2 cellular contexts compared by ENCODE assay signal in genomic region chr6:168715643-168716481, GRCh38.
TF ChIP-seq lines count a peak whose summit lies in the region.

No MANE protein-coding gene starts in this region.

TF ChIP-seq in HepG2, 621 proteins besides CTCF, POLR2A, EP300 and RAD21 (continued from another document and continues in another):
- TF ChIP-seq, protein P1, sequence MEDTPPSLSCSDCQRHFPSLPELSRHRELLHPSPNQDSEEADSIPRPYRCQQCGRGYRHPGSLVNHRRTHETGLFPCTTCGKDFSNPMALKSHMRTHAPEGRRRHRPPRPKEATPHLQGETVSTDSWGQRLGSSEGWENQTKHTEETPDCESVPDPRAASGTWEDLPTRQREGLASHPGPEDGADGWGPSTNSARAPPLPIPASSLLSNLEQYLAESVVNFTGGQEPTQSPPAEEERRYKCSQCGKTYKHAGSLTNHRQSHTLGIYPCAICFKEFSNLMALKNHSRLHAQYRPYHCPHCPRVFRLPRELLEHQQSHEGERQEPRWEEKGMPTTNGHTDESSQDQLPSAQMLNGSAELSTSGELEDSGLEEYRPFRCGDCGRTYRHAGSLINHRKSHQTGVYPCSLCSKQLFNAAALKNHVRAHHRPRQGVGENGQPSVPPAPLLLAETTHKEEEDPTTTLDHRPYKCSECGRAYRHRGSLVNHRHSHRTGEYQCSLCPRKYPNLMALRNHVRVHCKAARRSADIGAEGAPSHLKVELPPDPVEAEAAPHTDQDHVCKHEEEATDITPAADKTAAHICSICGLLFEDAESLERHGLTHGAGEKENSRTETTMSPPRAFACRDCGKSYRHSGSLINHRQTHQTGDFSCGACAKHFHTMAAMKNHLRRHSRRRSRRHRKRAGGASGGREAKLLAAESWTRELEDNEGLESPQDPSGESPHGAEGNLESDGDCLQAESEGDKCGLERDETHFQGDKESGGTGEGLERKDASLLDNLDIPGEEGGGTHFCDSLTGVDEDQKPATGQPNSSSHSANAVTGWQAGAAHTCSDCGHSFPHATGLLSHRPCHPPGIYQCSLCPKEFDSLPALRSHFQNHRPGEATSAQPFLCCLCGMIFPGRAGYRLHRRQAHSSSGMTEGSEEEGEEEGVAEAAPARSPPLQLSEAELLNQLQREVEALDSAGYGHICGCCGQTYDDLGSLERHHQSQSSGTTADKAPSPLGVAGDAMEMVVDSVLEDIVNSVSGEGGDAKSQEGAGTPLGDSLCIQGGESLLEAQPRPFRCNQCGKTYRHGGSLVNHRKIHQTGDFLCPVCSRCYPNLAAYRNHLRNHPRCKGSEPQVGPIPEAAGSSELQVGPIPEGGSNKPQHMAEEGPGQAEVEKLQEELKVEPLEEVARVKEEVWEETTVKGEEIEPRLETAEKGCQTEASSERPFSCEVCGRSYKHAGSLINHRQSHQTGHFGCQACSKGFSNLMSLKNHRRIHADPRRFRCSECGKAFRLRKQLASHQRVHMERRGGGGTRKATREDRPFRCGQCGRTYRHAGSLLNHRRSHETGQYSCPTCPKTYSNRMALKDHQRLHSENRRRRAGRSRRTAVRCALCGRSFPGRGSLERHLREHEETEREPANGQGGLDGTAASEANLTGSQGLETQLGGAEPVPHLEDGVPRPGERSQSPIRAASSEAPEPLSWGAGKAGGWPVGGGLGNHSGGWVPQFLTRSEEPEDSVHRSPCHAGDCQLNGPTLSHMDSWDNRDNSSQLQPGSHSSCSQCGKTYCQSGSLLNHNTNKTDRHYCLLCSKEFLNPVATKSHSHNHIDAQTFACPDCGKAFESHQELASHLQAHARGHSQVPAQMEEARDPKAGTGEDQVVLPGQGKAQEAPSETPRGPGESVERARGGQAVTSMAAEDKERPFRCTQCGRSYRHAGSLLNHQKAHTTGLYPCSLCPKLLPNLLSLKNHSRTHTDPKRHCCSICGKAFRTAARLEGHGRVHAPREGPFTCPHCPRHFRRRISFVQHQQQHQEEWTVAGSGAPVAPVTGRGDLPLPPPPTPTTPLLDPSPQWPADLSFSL (CRISPR knock-in tag; IDR thresholded peaks at IDR 0.05), result no peak
- TF ChIP-seq FOXA1 (IDR thresholded peaks at IDR 0.05), result peak; percentile 35; the same call in 1 of the 2 replicates
- TF ChIP-seq FOXA1 (CRISPR knock-in tag; IDR thresholded peaks at IDR 0.05), result no peak
- no peak for TF ChIP-seq ZNF20 (CRISPR knock-in tag; IDR thresholded peaks at IDR 0.05)
- TF ChIP-seq CCAR2 (optimal IDR thresholded peaks at IDR 0.05; ENCODE audit: low read depth, low read length), result no peak
- peak; percentile 1; the same call in 1 of the 2 replicates for TF ChIP-seq ATF7 (IDR thresholded peaks at IDR 0.05)
- no peak for TF ChIP-seq ATF7 (CRISPR knock-in tag; IDR thresholded peaks at IDR 0.05)
- no peak for TF ChIP-seq ZNF674 (CRISPR knock-in tag; IDR thresholded peaks at IDR 0.05; ENCODE audit: low read depth)
- TF ChIP-seq ZNF124 (CRISPR knock-in tag; IDR thresholded peaks at IDR 0.05), result no peak
- TF ChIP-seq ZNF678 (CRISPR knock-in tag; IDR thresholded peaks at IDR 0.05), result no peak
- TF ChIP-seq, protein P2, sequence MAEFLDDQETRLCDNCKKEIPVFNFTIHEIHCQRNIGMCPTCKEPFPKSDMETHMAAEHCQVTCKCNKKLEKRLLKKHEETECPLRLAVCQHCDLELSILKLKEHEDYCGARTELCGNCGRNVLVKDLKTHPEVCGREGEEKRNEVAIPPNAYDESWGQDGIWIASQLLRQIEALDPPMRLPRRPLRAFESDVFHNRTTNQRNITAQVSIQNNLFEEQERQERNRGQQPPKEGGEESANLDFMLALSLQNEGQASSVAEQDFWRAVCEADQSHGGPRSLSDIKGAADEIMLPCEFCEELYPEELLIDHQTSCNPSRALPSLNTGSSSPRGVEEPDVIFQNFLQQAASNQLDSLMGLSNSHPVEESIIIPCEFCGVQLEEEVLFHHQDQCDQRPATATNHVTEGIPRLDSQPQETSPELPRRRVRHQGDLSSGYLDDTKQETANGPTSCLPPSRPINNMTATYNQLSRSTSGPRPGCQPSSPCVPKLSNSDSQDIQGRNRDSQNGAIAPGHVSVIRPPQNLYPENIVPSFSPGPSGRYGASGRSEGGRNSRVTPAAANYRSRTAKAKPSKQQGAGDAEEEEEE (CRISPR knock-in tag; IDR thresholded peaks at IDR 0.05; ENCODE audit: borderline replicate concordance), result no peak
- TF ChIP-seq FOXK2 (IDR thresholded peaks at IDR 0.05), result peak; percentile 48
- no peak for TF ChIP-seq CHD4 (IDR thresholded peaks at IDR 0.05; ENCODE audit: borderline replicate concordance, low read length)
- no peak for TF ChIP-seq IKZF4 (CRISPR knock-in tag; IDR thresholded peaks at IDR 0.05; ENCODE audit: borderline replicate concordance, low read depth, not compliant biosample characterization)
- TF ChIP-seq RFX5 (IDR thresholded peaks at IDR 0.05; ENCODE audit: low read depth, low read length), result no peak

TF ChIP-seq in GM23338, 12 proteins besides CTCF, POLR2A, EP300 and RAD21 (continued from another document):
- TF ChIP-seq, protein P3, sequence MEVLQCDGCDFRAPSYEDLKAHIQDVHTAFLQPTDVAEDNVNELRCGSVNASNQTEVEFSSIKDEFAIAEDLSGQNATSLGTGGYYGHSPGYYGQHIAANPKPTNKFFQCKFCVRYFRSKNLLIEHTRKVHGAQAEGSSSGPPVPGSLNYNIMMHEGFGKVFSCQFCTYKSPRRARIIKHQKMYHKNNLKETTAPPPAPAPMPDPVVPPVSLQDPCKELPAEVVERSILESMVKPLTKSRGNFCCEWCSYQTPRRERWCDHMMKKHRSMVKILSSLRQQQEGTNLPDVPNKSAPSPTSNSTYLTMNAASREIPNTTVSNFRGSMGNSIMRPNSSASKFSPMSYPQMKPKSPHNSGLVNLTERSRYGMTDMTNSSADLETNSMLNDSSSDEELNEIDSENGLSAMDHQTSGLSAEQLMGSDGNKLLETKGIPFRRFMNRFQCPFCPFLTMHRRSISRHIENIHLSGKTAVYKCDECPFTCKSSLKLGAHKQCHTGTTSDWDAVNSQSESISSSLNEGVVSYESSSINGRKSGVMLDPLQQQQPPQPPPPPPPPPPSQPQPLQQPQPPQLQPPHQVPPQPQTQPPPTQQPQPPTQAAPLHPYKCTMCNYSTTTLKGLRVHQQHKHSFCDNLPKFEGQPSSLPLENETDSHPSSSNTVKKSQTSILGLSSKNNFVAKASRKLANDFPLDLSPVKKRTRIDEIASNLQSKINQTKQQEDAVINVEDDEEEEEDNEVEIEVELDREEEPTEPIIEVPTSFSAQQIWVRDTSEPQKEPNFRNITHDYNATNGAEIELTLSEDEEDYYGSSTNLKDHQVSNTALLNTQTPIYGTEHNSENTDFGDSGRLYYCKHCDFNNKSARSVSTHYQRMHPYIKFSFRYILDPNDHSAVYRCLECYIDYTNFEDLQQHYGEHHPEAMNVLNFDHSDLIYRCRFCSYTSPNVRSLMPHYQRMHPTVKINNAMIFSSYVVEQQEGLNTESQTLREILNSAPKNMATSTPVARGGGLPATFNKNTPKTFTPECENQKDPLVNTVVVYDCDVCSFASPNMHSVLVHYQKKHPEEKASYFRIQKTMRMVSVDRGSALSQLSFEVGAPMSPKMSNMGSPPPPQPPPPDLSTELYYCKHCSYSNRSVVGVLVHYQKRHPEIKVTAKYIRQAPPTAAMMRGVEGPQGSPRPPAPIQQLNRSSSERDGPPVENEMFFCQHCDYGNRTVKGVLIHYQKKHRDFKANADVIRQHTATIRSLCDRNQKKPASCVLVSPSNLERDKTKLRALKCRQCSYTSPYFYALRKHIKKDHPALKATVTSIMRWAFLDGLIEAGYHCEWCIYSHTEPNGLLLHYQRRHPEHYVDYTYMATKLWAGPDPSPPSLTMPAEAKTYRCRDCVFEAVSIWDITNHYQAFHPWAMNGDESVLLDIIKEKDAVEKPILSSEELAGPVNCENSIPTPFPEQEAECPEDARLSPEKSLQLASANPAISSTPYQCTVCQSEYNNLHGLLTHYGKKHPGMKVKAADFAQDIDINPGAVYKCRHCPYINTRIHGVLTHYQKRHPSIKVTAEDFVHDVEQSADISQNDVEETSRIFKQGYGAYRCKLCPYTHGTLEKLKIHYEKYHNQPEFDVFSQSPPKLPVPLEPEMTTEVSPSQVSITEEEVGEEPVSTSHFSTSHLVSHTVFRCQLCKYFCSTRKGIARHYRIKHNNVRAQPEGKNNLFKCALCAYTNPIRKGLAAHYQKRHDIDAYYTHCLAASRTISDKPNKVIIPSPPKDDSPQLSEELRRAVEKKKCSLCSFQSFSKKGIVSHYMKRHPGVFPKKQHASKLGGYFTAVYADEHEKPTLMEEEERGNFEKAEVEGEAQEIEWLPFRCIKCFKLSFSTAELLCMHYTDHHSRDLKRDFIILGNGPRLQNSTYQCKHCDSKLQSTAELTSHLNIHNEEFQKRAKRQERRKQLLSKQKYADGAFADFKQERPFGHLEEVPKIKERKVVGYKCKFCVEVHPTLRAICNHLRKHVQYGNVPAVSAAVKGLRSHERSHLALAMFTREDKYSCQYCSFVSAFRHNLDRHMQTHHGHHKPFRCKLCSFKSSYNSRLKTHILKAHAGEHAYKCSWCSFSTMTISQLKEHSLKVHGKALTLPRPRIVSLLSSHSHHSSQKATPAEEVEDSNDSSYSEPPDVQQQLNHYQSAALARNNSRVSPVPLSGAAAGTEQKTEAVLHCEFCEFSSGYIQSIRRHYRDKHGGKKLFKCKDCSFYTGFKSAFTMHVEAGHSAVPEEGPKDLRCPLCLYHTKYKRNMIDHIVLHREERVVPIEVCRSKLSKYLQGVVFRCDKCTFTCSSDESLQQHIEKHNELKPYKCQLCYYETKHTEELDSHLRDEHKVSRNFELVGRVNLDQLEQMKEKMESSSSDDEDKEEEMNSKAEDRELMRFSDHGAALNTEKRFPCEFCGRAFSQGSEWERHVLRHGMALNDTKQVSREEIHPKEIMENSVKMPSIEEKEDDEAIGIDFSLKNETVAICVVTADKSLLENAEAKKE (CRISPR knock-in tag; IDR thresholded peaks at IDR 0.05), result no peak
- no peak for TF ChIP-seq STAT1 (IDR thresholded peaks at IDR 0.05; ENCODE audit: unreplicated experiment)
